Comparison of ENCODE assay signal across 13 cellular contexts in genomic region chr1:26739251-26739914, GRCh38. TPM values are rescaled to one million over a fixed set of nuclear protein-coding genes. Genes with fewer than 3 reads are reported as not detected.
DNase-seq lines count a peak whose midpoint lies in the region; ATAC-seq, FAIRE-seq and TF ChIP-seq lines count a peak whose summit lies in the region.
"Had no signal": no experiment of that assay in that cellular context is flagged by ENCODE, and none has a peak within 500 bp of the region (broad histone marks: within the 10 kb centered on the region; RNA-seq: fewer than 3 reads in every experiment).

No MANE protein-coding gene starts in this region.

- 92 to 96% methylated on average over 4 of the region's 4 CpGs for WGBS in endodermal cell (ENCODE audit: insufficient coverage in 1 of 2, insufficient read length in 1 of 2), 2 experiments

- no peaks in the 10 kb centered on the region for H3K27me3 Mint-ChIP-seq in T-helper 2 cell treated with Interferon-gamma antibody and Interleukin-4, amounts not matched to agents 5 μg/mL and 100 μg/mL, for 36 hours (ENCODE audit: low read depth)
- H3K27me3 Mint-ChIP-seq in endodermal cell (ENCODE audit: insufficient read depth): no peaks in the 10 kb centered on the region
- no peaks in the 10 kb centered on the region for H3K27me3 Mint-ChIP-seq in stimulated activated naive CD8-positive, alpha-beta T cell treated with anti-CD3 and anti-CD28 coated beads, Interleukin-15, Interleukin-2, amounts not matched to agents 100 ng/mL and 50 ng/mL, for 24 hours

- ATAC-seq in GM21390 (IDR thresholded peaks at IDR 0.05; ENCODE audit: unreplicated experiment): no peak

- H3K4me1 ChIP-seq in endodermal cell (ENCODE audit: control insufficient read depth, insufficient read depth, low read length): no peaks in the 10 kb centered on the region
- H3K4me1 ChIP-seq: HAP-1 had no signal

- no peak overlapping the region for H3K4me3 ChIP-seq in endodermal cell (ENCODE audit: low read length)
- H3K4me3 ChIP-seq: HAP-1 had no signal

- H3K27me3 ChIP-seq in endodermal cell (ENCODE audit: control insufficient read depth, insufficient read depth, low read length, poor library complexity, severe bottlenecking): no peaks in the 10 kb centered on the region

- TF ChIP-seq CTCF in endodermal cell (conservative IDR thresholded peaks at IDR 0.05): no peak

- peaks cover 46% of the 10 kb centered on the region for H3K4me1 Mint-ChIP-seq in T-helper 2 cell treated with Interferon-gamma antibody and Interleukin-4, amounts not matched to agents 5 μg/mL and 100 μg/mL, for 36 hours (ENCODE audit: low read depth)
- peaks cover 10% of the 10 kb centered on the region for H3K4me1 Mint-ChIP-seq in endodermal cell
- peaks cover 72% of the 10 kb centered on the region for H3K4me1 Mint-ChIP-seq in stimulated activated naive CD8-positive, alpha-beta T cell treated with anti-CD3 and anti-CD28 coated beads, Interleukin-15, Interleukin-2, amounts not matched to agents 100 ng/mL and 50 ng/mL, for 24 hours (ENCODE audit: low read depth)

- no peak overlapping the region for H3K9ac ChIP-seq in endodermal cell (ENCODE audit: extremely low read depth, low read length, poor library complexity, severe bottlenecking)

- H3K27ac Mint-ChIP-seq in T-helper 2 cell treated with Interferon-gamma antibody and Interleukin-4, amounts not matched to agents 5 μg/mL and 100 μg/mL, for 36 hours: peak overlapping the region; percentile 60
- peak overlapping the region; percentile 33 for H3K27ac Mint-ChIP-seq in endodermal cell
- peak overlapping the region; percentile 61 for H3K27ac Mint-ChIP-seq in stimulated activated naive CD8-positive, alpha-beta T cell treated with anti-CD3 and anti-CD28 coated beads, Interleukin-15, Interleukin-2, amounts not matched to agents 100 ng/mL and 50 ng/mL, for 24 hours

- no peaks in the 10 kb centered on the region for H3K9me3 Mint-ChIP-seq in T-helper 2 cell treated with Interferon-gamma antibody and Interleukin-4, amounts not matched to agents 5 μg/mL and 100 μg/mL, for 36 hours
- H3K9me3 Mint-ChIP-seq in endodermal cell: no peaks in the 10 kb centered on the region
- H3K9me3 Mint-ChIP-seq in stimulated activated naive CD8-positive, alpha-beta T cell treated with anti-CD3 and anti-CD28 coated beads, Interleukin-15, Interleukin-2, amounts not matched to agents 100 ng/mL and 50 ng/mL, for 24 hours: no peaks in the 10 kb centered on the region

- peaks cover 62% of the 10 kb centered on the region for H3K36me3 Mint-ChIP-seq in T-helper 2 cell treated with Interferon-gamma antibody and Interleukin-4, amounts not matched to agents 5 μg/mL and 100 μg/mL, for 36 hours (ENCODE audit: low read depth)
- peaks cover 67% of the 10 kb centered on the region for H3K36me3 Mint-ChIP-seq in endodermal cell (ENCODE audit: low read depth)
- H3K36me3 Mint-ChIP-seq in stimulated activated naive CD8-positive, alpha-beta T cell treated with anti-CD3 and anti-CD28 coated beads, Interleukin-15, Interleukin-2, amounts not matched to agents 100 ng/mL and 50 ng/mL, for 24 hours (ENCODE audit: low read depth): peaks cover 59% of the 10 kb centered on the region

- no peaks in the 10 kb centered on the region for H3K9me3 ChIP-seq in endodermal cell (ENCODE audit: control insufficient read depth, low read length)
- H3K9me3 ChIP-seq: HAP-1 had no signal

- no peak overlapping the region for H3K27ac ChIP-seq in endodermal cell (ENCODE audit: low read depth, low read length)

- peak; percentile 19 for DNase-seq in activated naive CD4-positive, alpha-beta T cell treated with Interleukin-2 at 50 U/mL for 16 hours
- no peak for DNase-seq in activated naive CD4-positive, alpha-beta T cell treated with anti-CD3 and anti-CD28 coated beads, Interleukin-2, amount 50 U/mL, for 16 hours
- DNase-seq in T-helper 2 cell treated with Interferon-gamma antibody and Interleukin-4, amounts not matched to agents 5 μg/mL and 100 μg/mL, for 36 hours (ENCODE audit: low spot score): no peak
- DNase-seq in endodermal cell: no peak
- DNase-seq in HTR-8/SVneo (ENCODE audit: insufficient read length, low spot score): no peak
- DNase-seq in H54 (ENCODE audit: insufficient read length, low spot score): no peak
- DNase-seq: midbrain, NCI-H1105 treated with DMSO at 0.1 percent for 48 hours, NCI-H524 treated with DMSO at 0.1 percent for 48 hours had no signal

- no peak for TF ChIP-seq POLR2A in H54 (IDR thresholded peaks at IDR 0.05; ENCODE audit: low read depth, low read length)

- no peak for FAIRE-seq in HTR-8/SVneo (lab: Jason Lieb, UNC)
- FAIRE-seq in H54 (lab: Jason Lieb, UNC): no peak
- FAIRE-seq: TTC549 had no signal

- peak overlapping the region; percentile 49 for H3K4me3 Mint-ChIP-seq in T-helper 2 cell treated with Interferon-gamma antibody and Interleukin-4, amounts not matched to agents 5 μg/mL and 100 μg/mL, for 36 hours
- no peak overlapping the region for H3K4me3 Mint-ChIP-seq in endodermal cell
- H3K4me3 Mint-ChIP-seq in stimulated activated naive CD8-positive, alpha-beta T cell treated with anti-CD3 and anti-CD28 coated beads, Interleukin-15, Interleukin-2, amounts not matched to agents 100 ng/mL and 50 ng/mL, for 24 hours: peak overlapping the region; percentile 1

- peaks cover 84% of the 10 kb centered on the region for H3K36me3 ChIP-seq in endodermal cell (ENCODE audit: control insufficient read depth, insufficient read depth, low read length)

RNA-seq across cellular contexts. Expression of gene ARID1A, which starts 43.6 kb away (rescaled TPM):
- total RNA-seq in endodermal cell: 100 to 1,000 TPM; 118 to 128 TPM
- 83.1 TPM for polyA plus RNA-seq in endodermal cell (2013, experiment 1 of 2)
- 81.4 TPM for polyA plus RNA-seq in endodermal cell (2013, experiment 2 of 2)

RNA-seq across cellular contexts. Expression of gene PIGV, which starts 48.4 kb away (rescaled TPM):
- 10 to 100 TPM; 12.7 to 14.6 TPM for total RNA-seq in endodermal cell
- 13.3 TPM for polyA plus RNA-seq in endodermal cell (2013, experiment 1 of 2)
- 12.6 TPM for polyA plus RNA-seq in endodermal cell (2013, experiment 2 of 2)
